8 cellular contexts compared by ENCODE assay signal in genomic region chr6:170290306-170291128, GRCh38. TPM values are rescaled to one million over a fixed set of nuclear protein-coding genes. Genes with fewer than 3 reads are reported as not detected.
DNase-seq lines count a peak whose midpoint lies in the region; ATAC-seq, FAIRE-seq and TF ChIP-seq lines count a peak whose summit lies in the region.

A gene with protein sequence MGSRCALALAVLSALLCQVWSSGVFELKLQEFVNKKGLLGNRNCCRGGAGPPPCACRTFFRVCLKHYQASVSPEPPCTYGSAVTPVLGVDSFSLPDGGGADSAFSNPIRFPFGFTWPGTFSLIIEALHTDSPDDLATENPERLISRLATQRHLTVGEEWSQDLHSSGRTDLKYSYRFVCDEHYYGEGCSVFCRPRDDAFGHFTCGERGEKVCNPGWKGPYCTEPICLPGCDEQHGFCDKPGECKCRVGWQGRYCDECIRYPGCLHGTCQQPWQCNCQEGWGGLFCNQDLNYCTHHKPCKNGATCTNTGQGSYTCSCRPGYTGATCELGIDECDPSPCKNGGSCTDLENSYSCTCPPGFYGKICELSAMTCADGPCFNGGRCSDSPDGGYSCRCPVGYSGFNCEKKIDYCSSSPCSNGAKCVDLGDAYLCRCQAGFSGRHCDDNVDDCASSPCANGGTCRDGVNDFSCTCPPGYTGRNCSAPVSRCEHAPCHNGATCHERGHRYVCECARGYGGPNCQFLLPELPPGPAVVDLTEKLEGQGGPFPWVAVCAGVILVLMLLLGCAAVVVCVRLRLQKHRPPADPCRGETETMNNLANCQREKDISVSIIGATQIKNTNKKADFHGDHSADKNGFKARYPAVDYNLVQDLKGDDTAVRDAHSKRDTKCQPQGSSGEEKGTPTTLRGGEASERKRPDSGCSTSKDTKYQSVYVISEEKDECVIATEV (minus strand): TSS chr6:170291078. CDS start chr6:170290139, 939 bp downstream.

- no peaks in the 10 kb centered on the region for H3K79me2 ChIP-seq in HepG2 (ENCODE audit: insufficient read depth, low read length)

- 3% methylated on average over 58 of the region's 81 CpGs for WGBS in HepG2 (ENCODE audit: low lambda C conversion rate)

- H3K27me3 Mint-ChIP-seq in T-helper 1 cell treated with Interleukin-12 subunit alpha and Interleukin-12 subunit beta and Interleukin-4 antibody, amounts not matched to agents 30 μg/mL and 1 μg/mL, for 36 hours (ENCODE audit: low read depth) = peaks cover 87% of the 10 kb centered on the region

- H3K4me1 ChIP-seq in HepG2 (ENCODE audit: insufficient read depth, low read length) = peaks cover 31% of the 10 kb centered on the region

- H3K4me1 Mint-ChIP-seq in T-helper 1 cell treated with Interleukin-12 subunit alpha and Interleukin-12 subunit beta and Interleukin-4 antibody, amounts not matched to agents 30 μg/mL and 1 μg/mL, for 36 hours (ENCODE audit: low read depth) = peaks cover 26% of the 10 kb centered on the region

- TF ChIP-seq POLR2A in HepG2 (IDR thresholded peaks at IDR 0.05; ENCODE audit: insufficient read depth in 1 of 2, low read depth in 2 of 2, low read length in 2 of 2) = no peak

- no peak for FAIRE-seq in HepG2 (lab: Jason Lieb, UNC)

- ATAC-seq in HepG2 (peak; percentile 7; the same call in 2 of the 3 replicates), HG03095 (IDR thresholded peaks at IDR 0.05; ENCODE audit: unreplicated experiment) (no peak), HG03442 (IDR thresholded peaks at IDR 0.05; ENCODE audit: unreplicated experiment) (no peak)

- no peak for TF ChIP-seq EP300 in HepG2 (IDR thresholded peaks at IDR 0.05; ENCODE audit: low read depth in 2 of 2, low read length in 2 of 2)
- TF ChIP-seq EP300 in HepG2 (CRISPR knock-in tag; IDR thresholded peaks at IDR 0.05; ENCODE audit: borderline replicate concordance) = no peak

- H3K9me3 Mint-ChIP-seq in T-helper 1 cell treated with Interleukin-12 subunit alpha and Interleukin-12 subunit beta and Interleukin-4 antibody, amounts not matched to agents 30 μg/mL and 1 μg/mL, for 36 hours = no peaks in the 10 kb centered on the region

- no peaks in the 10 kb centered on the region for H3K36me3 ChIP-seq in HepG2 (replicated peaks in 1 of 2; ENCODE audit: control insufficient read depth in 1 of 2, insufficient read depth in 2 of 2, low read length in 2 of 2)

- H3K27ac ChIP-seq in coronary artery (peak within 1 kb of the TSS; percentile 4 to 72), HepG2 (ENCODE audit: extremely low read length, insufficient read depth, low read length) (no peak within 1 kb of the TSS)

- no peaks in the 10 kb centered on the region for H3K9me3 ChIP-seq in HepG2 (ENCODE audit: low read length)

- peak within 1 kb of the TSS; percentile 31 for H3K27ac Mint-ChIP-seq in T-helper 1 cell treated with Interleukin-12 subunit alpha and Interleukin-12 subunit beta and Interleukin-4 antibody, amounts not matched to agents 30 μg/mL and 1 μg/mL, for 36 hours

- BruUV-seq in HepG2 (replicated peaks; lab: Mats Ljungman, UMichigan) = no TSS peak

- intact Hi-C loops in HepG2 (cut with micrococcal nuclease; ENCODE audit: unreplicated experiment) = no loop called here

- peaks cover 47 to 97% of the 10 kb centered on the region in 2 experiments for H3K27me3 ChIP-seq in HepG2 (ENCODE audit: control insufficient read depth in 1 of 2, insufficient read depth in 2 of 2, low read length in 2 of 2)

- H3K4me3 ChIP-seq in coronary artery (peak within 1 kb of the TSS; percentile 85), HepG2 (replicated peaks in 1 of 3; ENCODE audit: insufficient read depth in 1 of 3, low read depth in 2 of 3, low read length in 3 of 3) (peak within 1 kb of the TSS; percentile 46 to 63 (median 55); a peak in 4 of 6 replicates)

- DNase-seq in Daoy (ENCODE audit: low read depth) (peak; percentile 74), LHCN-M2 (ENCODE audit: low read depth) (peak; percentile 70), coronary artery (ENCODE audit: low spot score) (peak; percentile 77), HepG2 (ENCODE audit: low spot score) (no peak)
- DNase-seq in stimulated activated naive CD4-positive, alpha-beta T cell (lab: John Stamatoyannopoulos, UW) = peak in 4 of 6 experiments; percentile 25 to 63 (median 36)

- CTCF ChIA-PET in HepG2 (lab: Yijun Ruan, JAX; ENCODE audit: low intra/inter-chr PET ratio, low total read pairs) = no interaction called here

- H4K20me1 ChIP-seq in HepG2 (ENCODE audit: insufficient read depth, low read length) = peaks cover 4% of the 10 kb centered on the region; the same call in 1 of the 2 replicates

- H3K36me3 Mint-ChIP-seq in T-helper 1 cell treated with Interleukin-12 subunit alpha and Interleukin-12 subunit beta and Interleukin-4 antibody, amounts not matched to agents 30 μg/mL and 1 μg/mL, for 36 hours (ENCODE audit: low read depth) = peaks cover 6% of the 10 kb centered on the region

- no peak within 1 kb of the TSS for H2AFZ ChIP-seq in HepG2 (ENCODE audit: low read length)

- H3K4me2 ChIP-seq in HepG2 (ENCODE audit: low read depth, low read length) = peak within 1 kb of the TSS; percentile 68

- H3K9ac ChIP-seq in HepG2 (ENCODE audit: insufficient read depth, low read depth, low read length) = no peak within 1 kb of the TSS

- POLR2A ChIA-PET in HepG2 (lab: Yijun Ruan, JAX) = no interaction called here

- peak within 1 kb of the TSS; percentile 88 for H3K4me3 Mint-ChIP-seq in T-helper 1 cell treated with Interleukin-12 subunit alpha and Interleukin-12 subunit beta and Interleukin-4 antibody, amounts not matched to agents 30 μg/mL and 1 μg/mL, for 36 hours

- in situ Hi-C loops in HepG2 (cut with HindIII; ENCODE audit: extremely low pct_ligation_motif_present, low pct_unique_long_range_greater_than_20kb) = no loop called here

- TF ChIP-seq CTCF in coronary artery (IDR thresholded peaks at IDR 0.05) = no peak
- no peak for TF ChIP-seq CTCF in HepG2 (CRISPR knock-in tag; IDR thresholded peaks at IDR 0.05)

- no peak for TF ChIP-seq RAD21 in HepG2 (CRISPR knock-in tag; IDR thresholded peaks at IDR 0.05)

TF ChIP-seq in HepG2, 621 proteins besides CTCF, POLR2A, EP300 and RAD21:
- no peak for TF ChIP-seq ZNF672 (CRISPR knock-in tag; IDR thresholded peaks at IDR 0.05)
- TF ChIP-seq, protein P1, sequence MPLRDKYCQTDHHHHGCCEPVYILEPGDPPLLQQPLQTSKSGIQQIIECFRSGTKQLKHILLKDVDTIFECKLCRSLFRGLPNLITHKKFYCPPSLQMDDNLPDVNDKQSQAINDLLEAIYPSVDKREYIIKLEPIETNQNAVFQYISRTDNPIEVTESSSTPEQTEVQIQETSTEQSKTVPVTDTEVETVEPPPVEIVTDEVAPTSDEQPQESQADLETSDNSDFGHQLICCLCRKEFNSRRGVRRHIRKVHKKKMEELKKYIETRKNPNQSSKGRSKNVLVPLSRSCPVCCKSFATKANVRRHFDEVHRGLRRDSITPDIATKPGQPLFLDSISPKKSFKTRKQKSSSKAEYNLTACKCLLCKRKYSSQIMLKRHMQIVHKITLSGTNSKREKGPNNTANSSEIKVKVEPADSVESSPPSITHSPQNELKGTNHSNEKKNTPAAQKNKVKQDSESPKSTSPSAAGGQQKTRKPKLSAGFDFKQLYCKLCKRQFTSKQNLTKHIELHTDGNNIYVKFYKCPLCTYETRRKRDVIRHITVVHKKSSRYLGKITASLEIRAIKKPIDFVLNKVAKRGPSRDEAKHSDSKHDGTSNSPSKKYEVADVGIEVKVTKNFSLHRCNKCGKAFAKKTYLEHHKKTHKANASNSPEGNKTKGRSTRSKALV (CRISPR knock-in tag; IDR thresholded peaks at IDR 0.05) = peak; percentile 86; the same call in 1 of the 2 replicates
- peak; percentile 92; the same call in 1 of the 2 replicates for TF ChIP-seq EZH2 (conservative IDR thresholded peaks at IDR 0.05; ENCODE audit: low read depth, low read length)
- TF ChIP-seq ZNF263 (CRISPR knock-in tag; IDR thresholded peaks at IDR 0.05) = peak; percentile 93
- TF ChIP-seq ZBTB7B (CRISPR knock-in tag; IDR thresholded peaks at IDR 0.05) = 0 out of 2 replicates have a peak, but pooled peaks have one; percentile 20
- TF ChIP-seq XRCC5 (optimal IDR thresholded peaks at IDR 0.05; ENCODE audit: low read length) = peak; percentile 15
- TF ChIP-seq ELK4 (CRISPR knock-in tag; IDR thresholded peaks at IDR 0.05; ENCODE audit: borderline replicate concordance) = no peak

RNA-seq across cellular contexts. Expression of the gene that starts here (rescaled TPM):
- total RNA-seq in Daoy (2014; rRNA removed; shearing (Covaris generic)) = 2.8 and 4.6 TPM in 2 replicates
- total RNA-seq in LHCN-M2 (2014; rRNA removed) = 4.7 and 9.7 TPM in 2 replicates
- 1.6 TPM for polyA plus RNA-seq in LHCN-M2 (2012)
- total RNA-seq in HepG2 (2016; rRNA removed; fragmentation: Illumina TruSeq; extraction: Trizol) = not detected in 2 replicates
- not detected in 2 replicates for total RNA-seq in HepG2 (2016; cell fraction: cytosol; rRNA removed; fragmentation: Illumina TruSeq; extraction: Trizol; ENCODE audit: low read depth)
- not detected in 2 replicates for total RNA-seq in HepG2 (2016; cell fraction: insoluble cytoplasmic fraction; rRNA removed; fragmentation: Illumina TruSeq; extraction: Trizol)
- total RNA-seq in HepG2 (2016; cell fraction: membrane; rRNA removed; fragmentation: Illumina TruSeq; extraction: Trizol) = not detected in 2 replicates
- total RNA-seq in HepG2 (2016; cell fraction: nucleus; rRNA removed; fragmentation: Illumina TruSeq; extraction: Trizol) = not detected in 2 replicates
- polyA plus RNA-seq in HepG2 (2011; rRNA removed) = not detected in 2 replicates
- not detected in 2 replicates for polyA plus RNA-seq in HepG2 (2011; cell fraction: cytosol; rRNA removed)
- polyA plus RNA-seq in HepG2 (2011; cell fraction: nucleus; rRNA removed) = 0.10 TPM in 2 replicates
- polyA plus RNA-seq in HepG2 (2012) = not detected in 2 replicates
- not detected in 2 replicates for polyA plus RNA-seq in HepG2 (2016; cell fraction: cytosol; fragmentation: Illumina TruSeq; extraction: Trizol; ENCODE audit: low read depth)
- polyA plus RNA-seq in HepG2 (2016; cell fraction: insoluble cytoplasmic fraction; fragmentation: Illumina TruSeq; extraction: Trizol; ENCODE audit: low read depth) = not detected in 2 replicates
- polyA plus RNA-seq in HepG2 (2016; cell fraction: membrane; fragmentation: Illumina TruSeq; extraction: Trizol; ENCODE audit: low read depth) = not detected in 2 replicates
- not detected in 2 replicates for polyA plus RNA-seq in HepG2 (2016; cell fraction: nucleus; fragmentation: Illumina TruSeq; extraction: Trizol; ENCODE audit: insufficient read depth, low read depth)
- not detected in 2 replicates for polyA minus RNA-seq in HepG2 (2011; rRNA and poly(A)+ RNA removed; ENCODE audit: low replicate concordance)
- not detected in 2 replicates for polyA minus RNA-seq in HepG2 (2011; cell fraction: cytosol; rRNA and poly(A)+ RNA removed)
- polyA minus RNA-seq in HepG2 (2011; cell fraction: nucleus; rRNA and poly(A)+ RNA removed) = not detected in 2 replicates

Comparison
In these comparisons a context has a peak if more than half of its experiments do, and no peak if none do; other contexts are left out.
1. Peak in ATAC-seq, H3K4me3 ChIP-seq and H3K4me2 ChIP-seq in HepG2; RNA of the gene not detected or under 1 TPM.